Comparison of ENCODE assay signal across 16 cellular contexts in the genomic region with DNA sequence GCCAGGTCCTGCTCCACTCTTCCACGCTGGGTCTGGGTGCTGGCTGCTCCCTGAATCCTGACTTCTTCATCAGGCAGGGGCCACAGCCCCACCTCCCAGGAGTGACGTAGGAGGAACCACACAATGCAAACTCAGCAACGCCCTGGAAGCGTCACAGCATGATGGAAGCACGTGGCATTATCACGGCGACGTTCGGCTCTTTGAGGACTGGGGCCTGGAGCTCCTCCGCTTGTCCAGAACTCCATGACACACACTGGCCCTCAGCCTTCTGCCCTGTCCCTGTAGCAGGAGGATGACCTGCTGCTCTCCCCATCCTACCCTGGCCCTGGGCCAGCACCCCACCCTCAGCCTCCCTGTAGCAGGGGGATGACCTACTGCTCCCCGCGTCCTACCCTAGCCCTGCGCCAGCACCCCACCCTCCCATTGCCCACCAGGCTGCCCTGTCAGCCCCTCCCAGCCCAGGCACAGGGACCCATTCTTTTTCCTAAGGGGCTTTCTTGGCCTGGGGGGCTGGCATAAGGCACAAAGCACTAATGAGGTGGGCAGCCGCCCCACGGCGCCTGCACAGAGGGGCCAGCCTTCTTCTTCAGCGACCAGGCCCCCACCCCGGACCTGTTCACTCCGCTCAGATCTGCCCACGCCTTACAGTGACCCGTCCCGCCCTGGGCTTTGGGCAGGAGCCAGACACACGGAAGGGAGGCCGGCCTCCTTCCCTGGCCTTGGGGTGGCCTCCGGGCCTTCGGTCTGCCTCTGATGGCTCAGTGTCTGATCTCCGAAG.
DNase-seq lines count a peak whose midpoint lies in the region; ATAC-seq and TF ChIP-seq lines count a peak whose summit lies in the region.
"Had no signal": no experiment of that assay in that cellular context is flagged by ENCODE, and none has a peak within 500 bp of the region (broad histone marks: within the 10 kb centered on the region; RNA-seq: fewer than 3 reads in every experiment).

No MANE protein-coding gene starts in this region.

- H3K4me3 Mint-ChIP-seq in activated naive CD4-positive, alpha-beta T cell treated with anti-CD3 and anti-CD28 coated beads, Interleukin-2, amount 10 ng/mL, durations not matched to agents 7 days and 5 days = no peak overlapping the region
- H3K4me3 Mint-ChIP-seq: CD14-positive monocyte; natural killer cell treated with Interleukin-12 subunit alpha and Interleukin-12 subunit beta and Interleukin-15 and Interleukin-18, amount 100 ng/mL, for 72 hours had no signal

- peak; percentile 16 for DNase-seq in activated naive CD4-positive, alpha-beta T cell treated with anti-CD3 and anti-CD28 coated beads, Interleukin-2, amount 10 ng/mL, durations not matched to agents 7 days and 5 days
- DNase-seq in activated naive CD4-positive, alpha-beta T cell (lab: John Stamatoyannopoulos, UW) = no peak
- no peak for DNase-seq in esophagus muscularis mucosa (ENCODE audit: extremely low spot score)
- DNase-seq in osteoblast (ENCODE audit: insufficient read length, low spot score, missing footprints) = peak; percentile 58
- no peak for DNase-seq in transverse colon
- no peak for DNase-seq in activated CD4-positive, CD25-positive, alpha-beta regulatory T cell (lab: John Stamatoyannopoulos, UW)
- no peak for DNase-seq in SKM-1 (lab: John Stamatoyannopoulos, UW; ENCODE audit: unreplicated experiment)
- DNase-seq: 8988T; adrenal gland; NCI-H2107; stimulated activated CD4-positive, alpha-beta T cell treated with anti-CD3 and anti-CD28 coated beads, Interleukin-2, amount 100 ng/mL, for 48 hours had no signal

- peaks cover 2% of the 10 kb centered on the region for H3K4me1 Mint-ChIP-seq in activated naive CD4-positive, alpha-beta T cell treated with anti-CD3 and anti-CD28 coated beads, Interleukin-2, amount 10 ng/mL, durations not matched to agents 7 days and 5 days

- H3K4me2 ChIP-seq in osteoblast (ENCODE audit: insufficient read depth, low read length) = no peak overlapping the region

- H3K9me3 ChIP-seq in esophagus muscularis mucosa (no peaks in the 10 kb centered on the region), osteoblast (ENCODE audit: low read depth, low read length) (no peaks in the 10 kb centered on the region), transverse colon (no peaks in the 10 kb centered on the region)
- H3K9me3 ChIP-seq: adrenal gland had no signal

- H3K4me1 ChIP-seq in esophagus muscularis mucosa (peaks cover 65 to 92% (median 91%) of the 10 kb centered on the region in 4 donors), osteoblast (ENCODE audit: insufficient read depth, low read length) (peaks cover 31% of the 10 kb centered on the region), transverse colon (peaks cover 19 to 37% (median 23%) of the 10 kb centered on the region in 4 donors)

- H3K27ac ChIP-seq in esophagus muscularis mucosa (replicated peaks in 1 of 4) (peak overlapping the region; percentile 93 to 96 (median 94)), osteoblast (ENCODE audit: low read depth, low read length) (no peak overlapping the region), transverse colon (peak overlapping the region; percentile 39 to 91 (median 88))
- H3K27ac ChIP-seq: VCaP had no signal

- in situ Hi-C loops in transverse colon (cut with MboI; ENCODE audit: low pct_ligation_motif_present in 1 of 4, low pct_unique_long_range_greater_than_20kb in 1 of 4, low sequenced_read_pairs in 3 of 4) = no loop called here

- no peak overlapping the region for H2AFZ ChIP-seq in osteoblast (ENCODE audit: low read length)

- H3K36me3 ChIP-seq in esophagus muscularis mucosa (no peaks in the 10 kb centered on the region), osteoblast (ENCODE audit: insufficient read depth, low read length) (no peaks in the 10 kb centered on the region), transverse colon (no peaks in the 10 kb centered on the region)
- H3K36me3 ChIP-seq: adrenal gland had no signal

- H3K27me3 Mint-ChIP-seq in activated naive CD4-positive, alpha-beta T cell treated with anti-CD3 and anti-CD28 coated beads, Interleukin-2, amount 10 ng/mL, durations not matched to agents 7 days and 5 days = peaks cover 25% of the 10 kb centered on the region
- H3K27me3 Mint-ChIP-seq: natural killer cell treated with Interleukin-12 subunit alpha and Interleukin-12 subunit beta and Interleukin-15 and Interleukin-18, amount 100 ng/mL, for 72 hours had no signal

- H4K20me1 ChIP-seq in osteoblast (ENCODE audit: insufficient read depth, low read length) = no peaks in the 10 kb centered on the region

- TF ChIP-seq CTCF in esophagus muscularis mucosa (IDR thresholded peaks at IDR 0.05) (no peak), osteoblast (IDR thresholded peaks at IDR 0.05; ENCODE audit: extremely low read depth, low read depth, low read length) (no peak), transverse colon (IDR thresholded peaks at IDR 0.05) (no peak)

- no peaks in the 10 kb centered on the region for H3K79me2 ChIP-seq in osteoblast (ENCODE audit: insufficient read depth, low read length)

- intact Hi-C loops in esophagus muscularis mucosa (cut with DNase I) (no loop called here), transverse colon (cut with DNase I; ENCODE audit: low total_unique reads) (no loop called here)

- no peak for ATAC-seq in GM18511 (IDR thresholded peaks at IDR 0.05; ENCODE audit: unreplicated experiment)

- H3K27ac Mint-ChIP-seq in activated naive CD4-positive, alpha-beta T cell treated with anti-CD3 and anti-CD28 coated beads, Interleukin-2, amount 10 ng/mL, durations not matched to agents 7 days and 5 days = no peak overlapping the region

- no peaks in the 10 kb centered on the region for H3K36me3 Mint-ChIP-seq in activated naive CD4-positive, alpha-beta T cell treated with anti-CD3 and anti-CD28 coated beads, Interleukin-2, amount 10 ng/mL, durations not matched to agents 7 days and 5 days
- H3K36me3 Mint-ChIP-seq: CD14-positive monocyte; natural killer cell treated with Interleukin-12 subunit alpha and Interleukin-12 subunit beta and Interleukin-15 and Interleukin-18, amount 100 ng/mL, for 72 hours had no signal

- TF ChIP-seq POLR2A in esophagus muscularis mucosa (IDR thresholded peaks at IDR 0.05; ENCODE audit: low read depth) = no peak
- no peak for TF ChIP-seq POLR2A in transverse colon (IDR thresholded peaks at IDR 0.05)

- no peaks in the 10 kb centered on the region for H3K27me3 ChIP-seq in esophagus muscularis mucosa
- H3K27me3 ChIP-seq in osteoblast (ENCODE audit: insufficient read depth, low read length) = no peaks in the 10 kb centered on the region
- H3K27me3 ChIP-seq in transverse colon = no peaks in the 10 kb centered on the region
- H3K27me3 ChIP-seq: adrenal gland had no signal

- H3K4me3 ChIP-seq in esophagus muscularis mucosa (no peak overlapping the region), osteoblast (ENCODE audit: insufficient read depth, low read length) (no peak overlapping the region), transverse colon (no peak overlapping the region)
- H3K4me3 ChIP-seq: adrenal gland, lung had no signal

- 85% methylated on average over 4 of the region's 27 CpGs for WGBS in esophagus muscularis mucosa
- WGBS in transverse colon (ENCODE audit: low coverage in 1 of 2), 2 donors = 40 to 83% methylated on average over 1 to 21 of the region's 27 CpGs

- CTCF ChIA-PET in activated naive CD4-positive, alpha-beta T cell treated with anti-CD3 and anti-CD28 coated beads, Interleukin-2, amount 10 ng/mL, durations not matched to agents 7 days and 5 days (lab: Charles Lee) = no interaction called here

- H3K9me3 Mint-ChIP-seq in activated naive CD4-positive, alpha-beta T cell treated with anti-CD3 and anti-CD28 coated beads, Interleukin-2, amount 10 ng/mL, durations not matched to agents 7 days and 5 days = peaks cover 3% of the 10 kb centered on the region
- H3K9me3 Mint-ChIP-seq: natural killer cell treated with Interleukin-12 subunit alpha and Interleukin-12 subunit beta and Interleukin-15 and Interleukin-18, amount 100 ng/mL, for 72 hours had no signal

- no peak for TF ChIP-seq EP300 in esophagus muscularis mucosa (IDR thresholded peaks at IDR 0.05)
- no peak for TF ChIP-seq EP300 in transverse colon (IDR thresholded peaks at IDR 0.05; ENCODE audit: low read depth)

Comparison
In these comparisons a context has a peak if more than half of its experiments do, and no peak if none do; other contexts are left out.
1. DNase-seq: peak in activated naive CD4-positive, alpha-beta T cell treated with anti-CD3 and anti-CD28 coated beads, Interleukin-2, amount 10 ng/mL, durations not matched to agents 7 days and 5 days (single experiment) and osteoblast (single experiment); none in activated naive CD4-positive, alpha-beta T cell (0 of 4), esophagus muscularis mucosa (single experiment), transverse colon (single experiment), activated CD4-positive, CD25-positive, alpha-beta regulatory T cell (0 of 4) and SKM-1 (single experiment).